18 cellular contexts compared by ENCODE assay signal in the genomic region with DNA sequence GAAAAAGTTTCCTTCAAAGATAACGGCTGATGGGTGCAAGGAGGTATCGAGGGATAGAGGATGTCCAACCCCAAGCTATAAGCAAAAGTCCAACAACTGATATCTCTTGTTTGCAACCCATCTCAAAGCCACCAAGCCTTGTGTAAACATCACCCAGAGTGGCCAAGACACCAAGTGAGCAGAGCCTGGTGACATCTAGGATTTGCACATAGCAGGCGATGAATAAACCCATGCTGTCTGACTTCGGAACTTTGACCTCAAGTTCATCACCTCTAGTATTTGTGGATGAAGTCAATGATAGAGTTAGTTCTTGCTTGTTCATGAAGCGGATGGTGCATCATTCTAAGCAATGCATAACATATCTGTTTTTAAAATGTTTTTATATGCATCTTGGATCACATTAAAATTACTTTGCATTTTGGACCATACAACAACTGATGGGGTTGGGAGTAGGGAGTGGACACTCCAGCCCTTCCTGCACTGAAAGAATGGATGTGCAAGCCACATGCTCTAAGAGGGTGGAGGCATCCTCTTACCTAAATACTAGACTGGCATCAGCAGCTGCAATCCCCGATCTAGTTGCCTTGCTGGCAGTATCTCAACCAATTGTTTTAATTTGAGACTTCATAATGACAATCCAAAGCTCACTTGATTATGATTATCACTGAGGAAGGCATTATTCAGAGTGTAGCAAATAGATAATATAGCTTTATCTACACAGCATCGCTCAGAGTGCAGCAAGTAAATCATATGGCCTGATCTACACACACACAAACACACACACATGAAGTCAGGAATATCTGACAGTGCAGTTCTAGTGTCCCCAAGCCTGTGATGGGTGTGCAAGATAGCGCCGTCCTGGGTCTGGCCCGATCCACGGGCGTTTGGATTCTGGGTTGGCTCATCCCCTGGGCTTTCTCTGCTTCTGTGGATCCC.
DNase-seq lines count a peak whose midpoint lies in the region; ATAC-seq and TF ChIP-seq lines count a peak whose summit lies in the region.
"Had no signal": no experiment of that assay in that cellular context is flagged by ENCODE, and none has a peak within 500 bp of the region (broad histone marks: within the 10 kb centered on the region; RNA-seq: fewer than 3 reads in every experiment).

No MANE protein-coding gene starts in this region.

- CTCF ChIA-PET in mammary epithelial cell (lab: Charles Lee; ENCODE audit: low non-redundant PET), result no interaction called here

- no peaks in the 10 kb centered on the region for H3K79me2 ChIP-seq in mammary epithelial cell (ENCODE audit: insufficient read depth, low read length)

- in situ Hi-C loops in mammary epithelial cell (cut with MboI; ENCODE audit: low sequenced_read_pairs in 2 of 2), result no loop called here

- peaks cover 49% of the 10 kb centered on the region for H3K4me1 ChIP-seq in cardiac muscle cell (ENCODE audit: low read depth)
- H3K4me1 ChIP-seq in neuron (ENCODE audit: insufficient read depth, low read length), result peaks cover 39% of the 10 kb centered on the region
- peaks cover 1% of the 10 kb centered on the region for H3K4me1 ChIP-seq in urinary bladder (ENCODE audit: insufficient read depth)
- H3K4me1 ChIP-seq in mammary epithelial cell (ENCODE audit: insufficient read depth, low read length), result peaks cover 41% of the 10 kb centered on the region

- no TSS peak for BruUV-seq in mammary epithelial cell (replicated peaks; lab: Mats Ljungman, UMichigan)

- H3K36me3 ChIP-seq in cardiac muscle cell (no peaks in the 10 kb centered on the region), SK-N-MC (ENCODE audit: insufficient read depth, low read length) (no peaks in the 10 kb centered on the region), neuron (ENCODE audit: insufficient read depth, low read length) (no peaks in the 10 kb centered on the region), urinary bladder (ENCODE audit: insufficient read depth) (no peaks in the 10 kb centered on the region), mammary epithelial cell (ENCODE audit: insufficient read depth, low read length) (no peaks in the 10 kb centered on the region)
- H3K36me3 ChIP-seq: MG63, upper lobe of right lung had no signal

- ATAC-seq in left cardiac atrium (no peak), HG03354 (IDR thresholded peaks at IDR 0.05; ENCODE audit: poor library complexity, severe bottlenecking, unreplicated experiment) (no peak)
- ATAC-seq: naive thymus-derived CD8-positive, alpha-beta T cell; upper lobe of right lung had no signal

- H3K4me3 ChIP-seq in cardiac muscle cell, result no peak overlapping the region
- H3K4me3 ChIP-seq in SK-N-MC, result peak overlapping the region; percentile 62; the same call in 1 of the 2 replicates
- no peak overlapping the region for H3K4me3 ChIP-seq in neuron (ENCODE audit: low read length)
- no peak overlapping the region for H3K4me3 ChIP-seq in urinary bladder (ENCODE audit: low read depth, low read length)
- no peak overlapping the region for H3K4me3 ChIP-seq in mammary epithelial cell (replicated peaks in 1 of 3; ENCODE audit: insufficient read depth in 1 of 3, low read depth in 2 of 3, low read length in 3 of 3)
- H3K4me3 ChIP-seq: MG63, upper lobe of right lung had no signal

- no peak overlapping the region for H3K4me2 ChIP-seq in mammary epithelial cell (ENCODE audit: insufficient read depth, low read depth, low read length)

- intact Hi-C loops in left cardiac atrium (cut with DNase I) (loop anchor here in 1 of 2 donors (5.0 kb wide), 2 partner anchors 59 to 179 kb away; a partner anchor contains a TSS), mammary epithelial cell (cut with micrococcal nuclease) (no loop called here)

- H3K9me3 ChIP-seq in cardiac muscle cell (ENCODE audit: low read depth), result no peaks in the 10 kb centered on the region
- H3K9me3 ChIP-seq in SK-N-MC (ENCODE audit: low read depth, low read length), result no peaks in the 10 kb centered on the region
- H3K9me3 ChIP-seq in neuron (ENCODE audit: low read length), result no peaks in the 10 kb centered on the region
- H3K9me3 ChIP-seq in mammary epithelial cell (replicated peaks; ENCODE audit: insufficient read depth, low read length), result no peaks in the 10 kb centered on the region
- H3K9me3 ChIP-seq: Caco-2, MG63, upper lobe of right lung had no signal

- WGBS in urinary bladder, result 70% methylated on average over 12 of the region's 12 CpGs
- WGBS in mammary epithelial cell (ENCODE audit: low coverage, missing lambda C conversion rate), result 96% methylated on average over 12 of the region's 12 CpGs

- no peak for DNase-seq in cardiac muscle cell (ENCODE audit: low read depth in 1 of 2, low spot score in 1 of 2)
- DNase-seq in left cardiac atrium, result no peak
- no peak for DNase-seq in SK-N-MC (ENCODE audit: low read depth, low spot score)
- DNase-seq in occipital lobe (lab: John Stamatoyannopoulos, UW), result no peak
- no peak for DNase-seq in mammary epithelial cell
- DNase-seq: activated CD4-positive, alpha-beta T cell treated with anti-CD3 and anti-CD28 coated beads for 36 hours; activated CD8-positive, alpha-beta memory T cell treated with anti-CD3 and anti-CD28 coated beads, Interleukin-2, amount 50 U/mL, for 4 hours; activated naive CD4-positive, alpha-beta T cell treated with anti-CD3 and anti-CD28 coated beads, Interleukin-2, amount 10 ng/mL, durations not matched to agents 7 days and 5 days; Caco-2; effector CD8-positive, alpha-beta T cell; naive thymus-derived CD8-positive, alpha-beta T cell; stimulated activated CD4-positive, alpha-beta T cell treated with anti-CD3 and anti-CD28 coated beads, Interleukin-2, amount 100 ng/mL, for 48 hours; T-helper 9 cell; upper lobe of right lung had no signal

- H3K27me3 ChIP-seq in cardiac muscle cell (no peaks in the 10 kb centered on the region), neuron (ENCODE audit: insufficient read depth, low read length) (peaks cover 6% of the 10 kb centered on the region), mammary epithelial cell (ENCODE audit: insufficient read depth, low read length) (no peaks in the 10 kb centered on the region)
- H3K27me3 ChIP-seq: MG63, upper lobe of right lung had no signal

- H3K27ac ChIP-seq in cardiac muscle cell (peak overlapping the region; percentile 71), SK-N-MC (no peak overlapping the region), urinary bladder (ENCODE audit: low read depth) (peak overlapping the region; percentile 60), mammary epithelial cell (ENCODE audit: insufficient read depth, low read depth, low read length) (no peak overlapping the region)
- H3K27ac ChIP-seq: upper lobe of right lung had no signal

- TF ChIP-seq CTCF in cardiac muscle cell (IDR thresholded peaks at IDR 0.05; ENCODE audit: low read depth, low read length) (no peak), mammary epithelial cell (conservative IDR thresholded peaks at IDR 0.05 in 1 of 2, IDR thresholded peaks at IDR 0.05 in 1 of 2; ENCODE audit: extremely low read depth in 1 of 2, insufficient read depth in 1 of 2, low read depth in 1 of 2, low read length in 2 of 2) (no peak)

- H4K20me1 ChIP-seq in mammary epithelial cell (ENCODE audit: insufficient read depth, low read length), result no peaks in the 10 kb centered on the region

- H3K9ac ChIP-seq in SK-N-MC (ENCODE audit: insufficient read length), result no peak overlapping the region
- no peak overlapping the region for H3K9ac ChIP-seq in mammary epithelial cell (ENCODE audit: insufficient read depth, low read length)

- dilution Hi-C loops in mammary epithelial cell (cut with HindIII; ENCODE audit: low sequenced_read_pairs), result no loop called here

- H2AFZ ChIP-seq in neuron (ENCODE audit: low read depth, low read length) (peak overlapping the region; percentile 20), mammary epithelial cell (ENCODE audit: low read depth, low read length) (no peak overlapping the region)

Comparison
In these comparisons a context has a peak if more than half of its experiments do, and no peak if none do; other contexts are left out.
1. H3K27ac ChIP-seq: peak in cardiac muscle cell (single experiment) and urinary bladder (single experiment); none in SK-N-MC (single experiment) and mammary epithelial cell (single experiment).